ENCODE assay signal across 1 cellular context in the genomic region with DNA sequence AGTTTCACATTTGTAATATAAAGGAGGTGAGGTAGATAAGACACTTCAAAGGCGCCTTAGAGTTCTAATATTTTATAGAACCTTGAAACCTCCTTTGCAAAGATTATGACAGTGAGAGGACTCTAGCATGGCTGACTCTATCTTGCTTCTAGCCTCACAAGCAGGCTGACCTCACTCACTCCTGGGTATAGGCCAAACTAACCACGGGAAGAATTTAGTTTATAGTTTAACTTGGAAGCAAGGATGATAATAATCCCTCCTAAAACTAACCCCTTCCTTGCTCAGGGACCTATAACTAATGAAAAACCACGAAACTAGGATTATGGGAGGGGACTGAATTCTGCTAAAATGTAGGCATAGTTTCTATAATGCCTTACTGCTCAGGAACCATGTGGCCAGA.
TF ChIP-seq lines count a peak whose summit lies in the region.

No MANE protein-coding gene starts in this region.

TF ChIP-seq in SK-N-SH, 30 proteins besides CTCF, POLR2A, EP300 and RAD21 (continued from another document):
- TF ChIP-seq, protein P1, sequence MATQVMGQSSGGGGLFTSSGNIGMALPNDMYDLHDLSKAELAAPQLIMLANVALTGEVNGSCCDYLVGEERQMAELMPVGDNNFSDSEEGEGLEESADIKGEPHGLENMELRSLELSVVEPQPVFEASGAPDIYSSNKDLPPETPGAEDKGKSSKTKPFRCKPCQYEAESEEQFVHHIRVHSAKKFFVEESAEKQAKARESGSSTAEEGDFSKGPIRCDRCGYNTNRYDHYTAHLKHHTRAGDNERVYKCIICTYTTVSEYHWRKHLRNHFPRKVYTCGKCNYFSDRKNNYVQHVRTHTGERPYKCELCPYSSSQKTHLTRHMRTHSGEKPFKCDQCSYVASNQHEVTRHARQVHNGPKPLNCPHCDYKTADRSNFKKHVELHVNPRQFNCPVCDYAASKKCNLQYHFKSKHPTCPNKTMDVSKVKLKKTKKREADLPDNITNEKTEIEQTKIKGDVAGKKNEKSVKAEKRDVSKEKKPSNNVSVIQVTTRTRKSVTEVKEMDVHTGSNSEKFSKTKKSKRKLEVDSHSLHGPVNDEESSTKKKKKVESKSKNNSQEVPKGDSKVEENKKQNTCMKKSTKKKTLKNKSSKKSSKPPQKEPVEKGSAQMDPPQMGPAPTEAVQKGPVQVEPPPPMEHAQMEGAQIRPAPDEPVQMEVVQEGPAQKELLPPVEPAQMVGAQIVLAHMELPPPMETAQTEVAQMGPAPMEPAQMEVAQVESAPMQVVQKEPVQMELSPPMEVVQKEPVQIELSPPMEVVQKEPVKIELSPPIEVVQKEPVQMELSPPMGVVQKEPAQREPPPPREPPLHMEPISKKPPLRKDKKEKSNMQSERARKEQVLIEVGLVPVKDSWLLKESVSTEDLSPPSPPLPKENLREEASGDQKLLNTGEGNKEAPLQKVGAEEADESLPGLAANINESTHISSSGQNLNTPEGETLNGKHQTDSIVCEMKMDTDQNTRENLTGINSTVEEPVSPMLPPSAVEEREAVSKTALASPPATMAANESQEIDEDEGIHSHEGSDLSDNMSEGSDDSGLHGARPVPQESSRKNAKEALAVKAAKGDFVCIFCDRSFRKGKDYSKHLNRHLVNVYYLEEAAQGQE (IDR thresholded peaks at IDR 0.05; ENCODE audit: low read depth, low read length): no peak
- TF ChIP-seq, protein P2, sequence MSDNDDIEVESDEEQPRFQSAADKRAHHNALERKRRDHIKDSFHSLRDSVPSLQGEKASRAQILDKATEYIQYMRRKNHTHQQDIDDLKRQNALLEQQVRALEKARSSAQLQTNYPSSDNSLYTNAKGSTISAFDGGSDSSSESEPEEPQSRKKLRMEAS (IDR thresholded peaks at IDR 0.05; ENCODE audit: low read depth): no peak
- TF ChIP-seq, protein P3, sequence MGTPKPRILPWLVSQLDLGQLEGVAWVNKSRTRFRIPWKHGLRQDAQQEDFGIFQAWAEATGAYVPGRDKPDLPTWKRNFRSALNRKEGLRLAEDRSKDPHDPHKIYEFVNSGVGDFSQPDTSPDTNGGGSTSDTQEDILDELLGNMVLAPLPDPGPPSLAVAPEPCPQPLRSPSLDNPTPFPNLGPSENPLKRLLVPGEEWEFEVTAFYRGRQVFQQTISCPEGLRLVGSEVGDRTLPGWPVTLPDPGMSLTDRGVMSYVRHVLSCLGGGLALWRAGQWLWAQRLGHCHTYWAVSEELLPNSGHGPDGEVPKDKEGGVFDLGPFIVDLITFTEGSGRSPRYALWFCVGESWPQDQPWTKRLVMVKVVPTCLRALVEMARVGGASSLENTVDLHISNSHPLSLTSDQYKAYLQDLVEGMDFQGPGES (IDR thresholded peaks at IDR 0.05; ENCODE audit: low read depth, low read length): no peak
- TF ChIP-seq POLR2AphosphoS5 (IDR thresholded peaks at IDR 0.05; ENCODE audit: low read depth, low read length): no peak
- TF ChIP-seq ELF1 (IDR thresholded peaks at IDR 0.05): no peak
- TF ChIP-seq EZH2phosphoT487 (IDR thresholded peaks at IDR 0.05; ENCODE audit: borderline replicate concordance, low read depth): no peak
- TF ChIP-seq, protein P4, sequence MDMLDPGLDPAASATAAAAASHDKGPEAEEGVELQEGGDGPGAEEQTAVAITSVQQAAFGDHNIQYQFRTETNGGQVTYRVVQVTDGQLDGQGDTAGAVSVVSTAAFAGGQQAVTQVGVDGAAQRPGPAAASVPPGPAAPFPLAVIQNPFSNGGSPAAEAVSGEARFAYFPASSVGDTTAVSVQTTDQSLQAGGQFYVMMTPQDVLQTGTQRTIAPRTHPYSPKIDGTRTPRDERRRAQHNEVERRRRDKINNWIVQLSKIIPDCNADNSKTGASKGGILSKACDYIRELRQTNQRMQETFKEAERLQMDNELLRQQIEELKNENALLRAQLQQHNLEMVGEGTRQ (IDR thresholded peaks at IDR 0.05; ENCODE audit: borderline replicate concordance, low read depth, low read length): no peak
- no peak for TF ChIP-seq FOSL2 (IDR thresholded peaks at IDR 0.05; ENCODE audit: borderline replicate concordance, low read depth)
- no peak for TF ChIP-seq TCF12 (IDR thresholded peaks at IDR 0.05)
- no peak for TF ChIP-seq FOXM1 (IDR thresholded peaks at IDR 0.05; ENCODE audit: low read depth)
- no peak for TF ChIP-seq RXRA (IDR thresholded peaks at IDR 0.05; ENCODE audit: borderline replicate concordance, low read depth)
- TF ChIP-seq RFX5 (IDR thresholded peaks at IDR 0.05; ENCODE audit: low read length): no peak
- TF ChIP-seq TEAD4 (IDR thresholded peaks at IDR 0.05; ENCODE audit: borderline replicate concordance, insufficient read depth): no peak
- TF ChIP-seq MXI1 (IDR thresholded peaks at IDR 0.05; ENCODE audit: low read depth, low read length): no peak
- no peak for TF ChIP-seq GABPA (IDR thresholded peaks at IDR 0.05; ENCODE audit: low read depth)
- no peak for TF ChIP-seq MEF2A (IDR thresholded peaks at IDR 0.05; ENCODE audit: borderline replicate concordance, low read depth)
